Comparison of ENCODE assay signal across 8 cellular contexts in the genomic region with DNA sequence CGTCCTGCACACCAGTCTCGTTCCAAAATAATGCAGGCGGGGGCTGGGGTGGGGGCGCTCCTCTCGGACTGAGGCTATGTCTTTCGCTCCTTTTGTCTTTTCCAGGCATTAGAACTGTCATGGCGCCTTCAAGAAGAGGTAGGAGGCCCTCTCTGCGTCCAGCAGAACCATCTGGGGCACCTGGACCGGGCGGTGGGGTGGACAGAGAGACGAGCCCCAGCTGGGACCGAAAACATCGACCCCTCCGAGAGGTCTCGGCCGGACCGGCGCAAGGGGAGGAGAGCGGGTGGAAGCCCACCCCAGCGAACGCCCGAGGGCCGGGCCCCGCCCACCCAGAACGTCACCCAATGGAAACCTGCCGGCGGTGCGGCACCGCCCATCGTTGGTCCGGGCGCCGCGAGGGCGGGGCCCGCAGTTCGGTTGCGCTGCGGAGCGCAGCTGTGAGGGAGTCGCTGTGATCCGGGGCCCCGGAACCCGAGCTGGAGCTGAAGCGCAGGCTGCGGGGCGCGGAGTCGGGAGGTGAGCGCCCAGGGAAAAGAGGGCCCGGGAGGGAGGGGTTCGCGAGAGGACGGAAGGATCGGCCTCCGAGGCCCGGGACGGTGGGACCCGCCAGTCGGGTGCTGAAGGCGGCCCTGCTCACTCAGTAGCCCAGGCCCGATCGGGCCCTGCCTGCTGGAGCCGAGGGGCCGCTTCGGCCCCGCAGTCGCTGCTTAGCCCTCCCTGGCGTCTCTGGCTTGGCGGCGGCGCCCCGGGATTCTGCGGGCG. TPM values are rescaled to one million over a fixed set of nuclear protein-coding genes. Genes with fewer than 3 reads are reported as not detected.
DNase-seq lines count a peak whose midpoint lies in the region; ATAC-seq and TF ChIP-seq lines count a peak whose summit lies in the region.

A gene (plus strand): TSS at position 419 of the 765 bp plus-strand sequence. CDS start 4,643 bp downstream, outside the sequence.

- TF ChIP-seq POLR2A in adrenal gland (IDR thresholded peaks at IDR 0.05) (peak; percentile 93 to 96), heart left ventricle (IDR thresholded peaks at IDR 0.05) (peak; percentile 4 to 91)

- DNase-seq in GM13976 (ENCODE audit: low spot score) (peak; percentile 95), NCI-H146 treated with DMSO at 0.1 percent for 48 hours (lab: John Stamatoyannopoulos, UW; ENCODE audit: unreplicated experiment) (peak; percentile 81), T-helper 1 cell (peak; percentile 78 to 94 (median 85)), adrenal gland (peak; percentile 86 to 95 (median 93)), heart left ventricle (peak; percentile 92 to 98 (median 95)), posterior cingulate gyrus (peak; percentile 89 to 99 (median 95)), type B pancreatic cell (ENCODE audit: extremely low spot score, unreplicated experiment) (peak; percentile 92)

- H3K36me3 ChIP-seq in adrenal gland (replicated peaks in 1 of 2) (peaks cover 0 to 4% of the 10 kb centered on the region in 2 donors), heart left ventricle (peaks cover 0 to 16% (median 4%) of the 10 kb centered on the region in 9 donors)

- peaks cover 25% of the 10 kb centered on the region for H3K4me1 Mint-ChIP-seq in type B pancreatic cell (ENCODE audit: unreplicated experiment)

- peak within 1 kb of the TSS; percentile 98 for H3K27ac Mint-ChIP-seq in type B pancreatic cell

- H3K9me3 ChIP-seq in adrenal gland (replicated peaks in 1 of 3) (no peaks in the 10 kb centered on the region), heart left ventricle (no peaks in the 10 kb centered on the region)

- TF ChIP-seq CTCF in GM13976 (IDR thresholded peaks at IDR 0.05; ENCODE audit: borderline replicate concordance, control extremely low read depth, extremely low read depth, insufficient read depth, missing control alignments) (no peak), adrenal gland (IDR thresholded peaks at IDR 0.05) (peak in 1 of 6 experiments; percentile 3), heart left ventricle (IDR thresholded peaks at IDR 0.05) (peak in 1 of 12 donors; percentile 3), type B pancreatic cell (conservative IDR thresholded peaks at IDR 0.05) (peak; percentile 13)

- in situ Hi-C loops in GM13976 (cut with MboI; ENCODE audit: low sequenced_read_pairs, unreplicated experiment) = no loop called here

- H3K27ac ChIP-seq in adrenal gland = peak within 1 kb of the TSS; percentile 90 to 100 (median 97)
- peak within 1 kb of the TSS; percentile 93 to 100 (median 98) for H3K27ac ChIP-seq in heart left ventricle

- WGBS in adrenal gland, 4 donors = 0 to 1% (median 0%) methylated on average over 8 to 75 of the region's 75 CpGs
- 0% methylated on average over 34 to 75 of the region's 75 CpGs for WGBS in heart left ventricle, 4 donors

- H3K4me1 ChIP-seq in adrenal gland (replicated peaks in 1 of 2) = peaks cover 13 to 33% of the 10 kb centered on the region in 2 donors
- peaks cover 4 to 46% (median 31%) of the 10 kb centered on the region in 12 donors for H3K4me1 ChIP-seq in heart left ventricle

- intact Hi-C loops in adrenal gland (cut with DNase I) (no loop called here), heart left ventricle (cut with DNase I) (loop anchor here in 8 of 10 donors (1.0 to 5.0 kb wide), 6 partner anchors 18 to 216 kb away; a partner anchor contains a TSS), posterior cingulate gyrus (cut with DNase I) (loop anchor here (1.0 to 5.0 kb wide), 2 partner anchors 19 to 46 kb away; a partner anchor contains a TSS)

- ATAC-seq in HG02840 (IDR thresholded peaks at IDR 0.05; ENCODE audit: low FRiP score, unreplicated experiment) (peak; percentile 83), heart left ventricle (peak; percentile 96 to 98 (median 96))

- no peaks in the 10 kb centered on the region for H3K9me3 Mint-ChIP-seq in type B pancreatic cell

- no peaks in the 10 kb centered on the region for H3K27me3 ChIP-seq in adrenal gland
- no peaks in the 10 kb centered on the region for H3K27me3 ChIP-seq in heart left ventricle

- peaks cover 2% of the 10 kb centered on the region for H3K36me3 Mint-ChIP-seq in type B pancreatic cell

- H3K27me3 Mint-ChIP-seq in type B pancreatic cell = no peaks in the 10 kb centered on the region

- H3K4me3 ChIP-seq in adrenal gland = peak within 1 kb of the TSS; percentile 48 to 96 (median 84)
- peak within 1 kb of the TSS; percentile 60 to 100 (median 96) for H3K4me3 ChIP-seq in heart left ventricle

- H3K4me3 Mint-ChIP-seq in type B pancreatic cell = peak within 1 kb of the TSS; percentile 98

RNA-seq across cellular contexts. Expression of the gene that starts here (rescaled TPM):
- total RNA-seq in adrenal gland (10 to 100 TPM; 48.4 to 100.0 (median 73.8) TPM), heart left ventricle (10 to 100 TPM; 43.5 to 78.6 (median 62.8) TPM), type B pancreatic cell (ENCODE audit: low replicate concordance) (96.7 and 105 TPM in 2 replicates)
- polyA plus RNA-seq in adrenal gland (100 to 1,000 TPM in 1 of 3 donors, 10 to 100 TPM in 2; 52.7 to 126 (median 58.1) TPM), heart left ventricle (100 to 1,000 TPM in 1 of 2 donors, 10 to 100 TPM in 1; 27.8 to 114 TPM)

Comparison
In these comparisons a context has a peak if more than half of its experiments do, and no peak if none do; other contexts are left out.
1. Peak in every context shown above with its lines: DNase-seq, ATAC-seq, H3K4me3 ChIP-seq and H3K27ac ChIP-seq.
2. intact Hi-C loops: an anchor here in heart left ventricle (1.0 to 5.0 kb wide) and posterior cingulate gyrus (1.0 to 5.0 kb wide); none called in adrenal gland.